ENCODE assay signal across 31 cellular contexts in genomic region chr17:38410201-38410600, GRCh38.
"Had no signal": no experiment of that assay in that cellular context is flagged by ENCODE, and none has a peak within 500 bp of the region (broad histone marks: within the 10 kb centered on the region; RNA-seq: fewer than 3 reads in every experiment).

No MANE protein-coding gene starts in this region.

- H3K27me3 ChIP-seq: brain microvascular endothelial cell, gastrocnemius medialis had no signal

- H3K36me3 Mint-ChIP-seq: activated naive CD8-positive, alpha-beta T cell had no signal

- H3K4me3 ChIP-seq: esophagus muscularis mucosa, gastrocnemius medialis had no signal

- H3K36me3 ChIP-seq: brain microvascular endothelial cell, esophagus muscularis mucosa, gastrocnemius medialis, WERI-Rb-1 had no signal

- H3K9me3 Mint-ChIP-seq: activated B cell treated with CpG ODN at 0.5 μM for 24 hours; activated CD8-positive, alpha-beta T cell treated with anti-CD3 and anti-CD28 coated beads for 36 hours; activated T-cell treated with anti-CD3 and anti-CD28 coated beads, Interleukin-2, amount 50 U/mL, for 4 hours; activated T-helper 17 cell treated with anti-CD3 and anti-CD28 coated beads, Interleukin-2, amount 50 U/mL, for 72 hours; central memory CD8-positive, alpha-beta T cell; effector memory CD8-positive, alpha-beta T cell; T-helper 2 cell treated with Interferon-gamma antibody and Interleukin-4, amounts not matched to agents 5 μg/mL and 100 μg/mL, for 36 hours had no signal

- H3K27me3 Mint-ChIP-seq: activated CD8-positive, alpha-beta T cell treated with anti-CD3 and anti-CD28 coated beads for 36 hours; activated naive CD8-positive, alpha-beta T cell; activated T-helper 17 cell treated with anti-CD3 and anti-CD28 coated beads, Interleukin-2, amount 50 U/mL, for 72 hours had no signal

- H3K9me3 ChIP-seq: esophagus muscularis mucosa, gastrocnemius medialis had no signal

- H3K4me1 Mint-ChIP-seq: activated T-helper 17 cell treated with anti-CD3 and anti-CD28 coated beads, Interleukin-2, amount 50 U/mL, for 72 hours; central memory CD8-positive, alpha-beta T cell had no signal

- H3K27ac ChIP-seq: brain microvascular endothelial cell, esophagus muscularis mucosa, foreskin keratinocyte, gastrocnemius medialis, WERI-Rb-1 had no signal

- ATAC-seq: activated CD4-positive, CD25-positive, alpha-beta regulatory T cell treated with anti-CD3 and anti-CD28 coated beads, Interleukin-2, amount 50 U/mL, for 24 hours; activated CD8-positive, alpha-beta T cell treated with anti-CD3 and anti-CD28 coated beads for 36 hours; activated T-cell treated with anti-CD3 and anti-CD28 coated beads, Interleukin-2, amount 50 U/mL, for 4 hours; activated T-helper 17 cell treated with anti-CD3 and anti-CD28 coated beads, Interleukin-2, amount 50 U/mL, for 72 hours; effector memory CD8-positive, alpha-beta T cell; foreskin keratinocyte; gastrocnemius medialis; T-helper 17 cell had no signal

- H3K4me3 Mint-ChIP-seq: activated B cell treated with CpG ODN at 0.5 μM for 24 hours; activated CD8-positive, alpha-beta T cell treated with anti-CD3 and anti-CD28 coated beads for 36 hours; activated naive CD8-positive, alpha-beta T cell; activated T-cell treated with anti-CD3 and anti-CD28 coated beads, Interleukin-2, amount 50 U/mL, for 4 hours; activated T-helper 17 cell treated with anti-CD3 and anti-CD28 coated beads, Interleukin-2, amount 50 U/mL, for 72 hours; central memory CD8-positive, alpha-beta T cell; effector memory CD8-positive, alpha-beta T cell; T-helper 17 cell; T-helper 2 cell treated with Interferon-gamma antibody and Interleukin-4, amounts not matched to agents 5 μg/mL and 100 μg/mL, for 36 hours had no signal

- DNase-seq: activated B cell treated with CpG ODN at 0.5 μM for 24 hours; activated CD4-positive, alpha-beta T cell treated with anti-CD3 and anti-CD28 coated beads for 48 hours; activated CD4-positive, alpha-beta T cell treated with anti-CD3 and anti-CD28 coated beads, Interleukin-2, amount 50 U/mL, for 1 hour; activated CD4-positive, alpha-beta T cell treated with anti-CD3 and anti-CD28 coated beads, Interleukin-2, amount 50 U/mL, for 48 hours; activated CD8-positive, alpha-beta memory T cell treated with anti-CD3 and anti-CD28 coated beads for 24 hours; activated CD8-positive, alpha-beta T cell treated with anti-CD3 and anti-CD28 coated beads for 36 hours; activated effector memory CD4-positive, alpha-beta T cell treated with Interleukin-2 at 50 U/mL for 16 hours; activated gamma-delta T cell treated with Interleukin-2 at 50 U/mL for 16 hours; activated naive CD4-positive, alpha-beta T cell treated with anti-CD3 and anti-CD28 coated beads, Interleukin-2, amount 50 U/mL, for 16 hours; activated naive CD4-positive, alpha-beta T cell treated with Interleukin-2 at 50 U/mL for 16 hours; activated T-cell treated with anti-CD3 and anti-CD28 coated beads, Interleukin-2, amount 50 U/mL, for 4 hours; amniotic stem cell; anterior cingulate cortex; brain microvascular endothelial cell; cortex of kidney; dermis blood vessel endothelial cell; effector CD4-positive, alpha-beta T cell; effector memory CD8-positive, alpha-beta T cell; erythroblast; foreskin keratinocyte; gastrocnemius medialis; T-helper 1 cell; T-helper 17 cell; T1000; WERI-Rb-1 had no signal

- H3K27ac Mint-ChIP-seq: activated B cell treated with CpG ODN at 0.5 μM for 24 hours; activated CD8-positive, alpha-beta T cell treated with anti-CD3 and anti-CD28 coated beads for 36 hours; activated naive CD8-positive, alpha-beta T cell; activated T-helper 17 cell treated with anti-CD3 and anti-CD28 coated beads, Interleukin-2, amount 50 U/mL, for 72 hours; effector memory CD8-positive, alpha-beta T cell; T-helper 17 cell; T-helper 2 cell treated with Interferon-gamma antibody and Interleukin-4, amounts not matched to agents 5 μg/mL and 100 μg/mL, for 36 hours had no signal
